ENCODE assay signal across 3 cellular contexts in the genomic region with DNA sequence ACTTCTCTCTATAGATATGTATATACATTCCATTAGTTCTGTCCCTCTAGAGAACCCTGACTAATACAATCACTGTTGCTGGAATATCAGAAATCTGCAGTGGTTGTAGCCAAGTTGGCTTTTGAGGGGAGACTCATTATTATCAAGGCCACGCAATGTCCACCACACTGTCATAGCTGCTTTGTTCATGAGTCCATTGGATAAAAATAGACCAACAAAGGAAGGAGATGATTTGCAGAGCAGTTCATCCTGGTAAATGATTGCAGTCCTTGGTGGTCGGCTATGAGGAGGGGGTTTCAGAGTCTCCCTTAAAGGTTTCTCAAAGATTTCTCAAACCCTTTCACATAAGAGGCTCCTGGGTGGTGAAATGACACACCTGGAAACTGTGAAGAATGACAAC.
"Had no signal": no experiment of that assay in that cellular context is flagged by ENCODE, and none has a peak within 500 bp of the region (broad histone marks: within the 10 kb centered on the region; RNA-seq: fewer than 3 reads in every experiment).

No MANE protein-coding gene starts in this region.

- DNase-seq: GDM1, GF-D8 had no signal

- ATAC-seq: GM12878 had no signal

- H3K4me3 ChIP-seq: GM12878 had no signal
